ENCODE assay signal across 8 cellular contexts in genomic region chr11:20364412-20364792, GRCh38.
DNase-seq lines count a peak whose midpoint lies in the region; ATAC-seq and TF ChIP-seq lines count a peak whose summit lies in the region.

No MANE protein-coding gene starts in this region.

- TF ChIP-seq POLR2A in NB4 (IDR thresholded peaks at IDR 0.05; ENCODE audit: extremely low read depth, insufficient read length) = no peak

- no peaks in the 10 kb centered on the region for H3K27me3 Mint-ChIP-seq in effector memory CD8-positive, alpha-beta T cell
- peaks cover 26% of the 10 kb centered on the region for H3K27me3 Mint-ChIP-seq in nephron progenitor cell (ENCODE audit: low read depth, poor library complexity)

- peak overlapping the region; percentile 50 for H3K4me3 ChIP-seq in NB4 (ENCODE audit: low read depth, low read length)

- H3K36me3 Mint-ChIP-seq in effector memory CD8-positive, alpha-beta T cell (ENCODE audit: insufficient read depth) = peaks cover 14% of the 10 kb centered on the region
- H3K36me3 Mint-ChIP-seq in nephron progenitor cell (ENCODE audit: low read depth) = no peaks in the 10 kb centered on the region

- peak overlapping the region; percentile 76 to 83 for H3K4me3 Mint-ChIP-seq in effector memory CD8-positive, alpha-beta T cell
- H3K4me3 Mint-ChIP-seq in nephron progenitor cell = peak overlapping the region; percentile 79

- peaks cover 46 to 61% of the 10 kb centered on the region in 2 donors for H3K4me1 Mint-ChIP-seq in effector memory CD8-positive, alpha-beta T cell (ENCODE audit: low read depth in 2 of 2)
- H3K4me1 Mint-ChIP-seq in nephron progenitor cell = peaks cover 34% of the 10 kb centered on the region

- TF ChIP-seq CTCF in NB4 (IDR thresholded peaks at IDR 0.05; ENCODE audit: low read depth, low read length) = no peak
- TF ChIP-seq CTCF in nephron progenitor cell (IDR thresholded peaks at IDR 0.05) = no peak

- H3K9me3 Mint-ChIP-seq in effector memory CD8-positive, alpha-beta T cell = no peaks in the 10 kb centered on the region
- H3K9me3 Mint-ChIP-seq in nephron progenitor cell = no peaks in the 10 kb centered on the region

- H3K27ac Mint-ChIP-seq in effector memory CD8-positive, alpha-beta T cell = peak overlapping the region; percentile 76 to 90
- H3K27ac Mint-ChIP-seq in nephron progenitor cell = no peak overlapping the region

- DNase-seq in DMS79 treated with DMSO at 0.1 percent for 48 hours (lab: John Stamatoyannopoulos, UW) (peak; percentile 89), NB4 (ENCODE audit: low read depth) (no peak), nephron progenitor cell (no peak), NCI-H2081 (lab: John Stamatoyannopoulos, UW) (no peak), NCI-H1092 (lab: John Stamatoyannopoulos, UW) (no peak)
- DNase-seq in effector memory CD8-positive, alpha-beta T cell = no peak
- no peak for DNase-seq in stimulated activated CD4-positive, alpha-beta T cell treated with anti-CD3 and anti-CD28 coated beads, Interleukin-12 subunit alpha, Interleukin-12 subunit beta, amount 100 ng/mL, for 4 hours

- no peak for ATAC-seq in effector memory CD8-positive, alpha-beta T cell (replicated peaks)
- ATAC-seq in SK-N-SH treated with all-trans-retinoic acid at 6 μM for 48 hours = no peak

TF ChIP-seq in SK-N-SH treated with all-trans-retinoic acid at 6 μM for 48 hours, 23 proteins besides CTCF, POLR2A, EP300 and RAD21:
- TF ChIP-seq GLIS3 (CRISPR knock-in tag; IDR thresholded peaks at IDR 0.05) (no peak), CSRNP3 (CRISPR knock-in tag; IDR thresholded peaks at IDR 0.05) (no peak), BACH2 (CRISPR knock-in tag; IDR thresholded peaks at IDR 0.05; ENCODE audit: borderline replicate concordance) (no peak), OSR1 (CRISPR knock-in tag; IDR thresholded peaks at IDR 0.05) (no peak), PATZ1 (CRISPR knock-in tag; IDR thresholded peaks at IDR 0.05; ENCODE audit: borderline replicate concordance) (no peak), ESRRG (CRISPR knock-in tag; IDR thresholded peaks at IDR 0.05) (no peak), ISL1 (CRISPR knock-in tag; IDR thresholded peaks at IDR 0.05) (no peak), TOX (CRISPR knock-in tag; IDR thresholded peaks at IDR 0.05; ENCODE audit: borderline replicate concordance) (no peak), ZNF70 (CRISPR knock-in tag; IDR thresholded peaks at IDR 0.05) (no peak), POU6F1 (CRISPR knock-in tag; IDR thresholded peaks at IDR 0.05; ENCODE audit: borderline replicate concordance, low read depth) (no peak), TCF4 (CRISPR knock-in tag; IDR thresholded peaks at IDR 0.05; ENCODE audit: borderline replicate concordance) (no peak), ZNF565 (CRISPR knock-in tag; conservative IDR thresholded peaks at IDR 0.05; ENCODE audit: low read depth) (no peak), ZC3H10 (CRISPR knock-in tag; IDR thresholded peaks at IDR 0.05) (no peak), ZNF8 (CRISPR knock-in tag; IDR thresholded peaks at IDR 0.05) (no peak), TSHZ2 (CRISPR knock-in tag; IDR thresholded peaks at IDR 0.05) (no peak), CSDC2 (CRISPR knock-in tag; IDR thresholded peaks at IDR 0.05) (no peak)
